ENCODE assay signal across 21 cellular contexts in the genomic region with DNA sequence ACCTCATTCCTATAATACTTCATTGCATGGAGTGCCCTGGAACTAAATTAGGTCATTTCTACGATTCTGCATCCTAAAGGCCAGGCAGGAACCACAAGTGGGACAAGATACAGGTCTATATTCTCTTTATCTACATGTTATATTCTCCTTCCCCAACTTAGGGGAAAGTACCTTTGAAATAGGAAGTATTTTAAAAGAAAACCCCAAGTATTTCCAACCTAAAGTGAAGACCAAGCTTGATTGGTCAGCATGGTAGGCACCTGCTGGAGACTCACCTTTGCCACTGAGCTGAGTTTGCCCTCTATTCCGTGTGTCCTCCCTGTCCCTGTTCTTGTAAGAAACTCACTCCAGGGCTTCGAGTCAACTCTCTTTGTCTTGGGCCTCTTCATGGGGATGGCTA. TPM values are rescaled to one million over a fixed set of nuclear protein-coding genes. Genes with fewer than 3 reads are reported as not detected.
"Had no signal": no experiment of that assay in that cellular context is flagged by ENCODE, and none has a peak within 500 bp of the region (broad histone marks: within the 10 kb centered on the region; RNA-seq: fewer than 3 reads in every experiment).

No MANE protein-coding gene starts in this region.

- H3K36me3 ChIP-seq: brain microvascular endothelial cell, transverse colon, uterus had no signal

- H3K27ac Mint-ChIP-seq: activated CD4-positive, alpha-beta memory T cell treated with anti-CD3 and anti-CD28 coated beads for 36 hours; activated naive CD4-positive, alpha-beta T cell treated with anti-CD3 and anti-CD28 coated beads, Interleukin-2, amount 50 U/mL, for 24 hours; activated T-helper 1 cell treated with anti-CD3 and anti-CD28 coated beads, Interleukin-12 subunit alpha, Interleukin-12 subunit beta, Interleukin-2, Interleukin-4 antibody, amounts not matched to agents 30 ng/mL and 10 ng/mL and 1 ng/mL, durations not matched to agents 14 hours and 24 hours and 36 hours; naive thymus-derived CD8-positive, alpha-beta T cell; progenitor cell of endocrine pancreas; stimulated activated naive CD8-positive, alpha-beta T cell treated with anti-CD3 and anti-CD28 coated beads, Interleukin-15, Interleukin-2, amounts not matched to agents 100 ng/mL and 50 ng/mL, for 24 hours; T-helper 17 cell had no signal

- H3K4me1 Mint-ChIP-seq: activated naive CD4-positive, alpha-beta T cell treated with anti-CD3 and anti-CD28 coated beads, Interleukin-2, amount 50 U/mL, for 24 hours had no signal

- H3K27me3 ChIP-seq: brain microvascular endothelial cell, heart right ventricle, transverse colon, uterus had no signal

- H3K9me3 ChIP-seq: heart right ventricle, transverse colon, uterus had no signal

- ATAC-seq: left cardiac atrium; naive thymus-derived CD8-positive, alpha-beta T cell; T-helper 17 cell had no signal

- H3K36me3 Mint-ChIP-seq: activated CD4-positive, alpha-beta memory T cell treated with anti-CD3 and anti-CD28 coated beads for 36 hours; activated naive CD4-positive, alpha-beta T cell treated with anti-CD3 and anti-CD28 coated beads, Interleukin-2, amount 50 U/mL, for 24 hours; naive thymus-derived CD8-positive, alpha-beta T cell had no signal

- H3K9me3 Mint-ChIP-seq: activated CD4-positive, alpha-beta memory T cell treated with anti-CD3 and anti-CD28 coated beads for 36 hours; activated naive CD4-positive, alpha-beta T cell treated with anti-CD3 and anti-CD28 coated beads, Interleukin-2, amount 50 U/mL, for 24 hours; activated T-helper 1 cell treated with anti-CD3 and anti-CD28 coated beads, Interleukin-12 subunit alpha, Interleukin-12 subunit beta, Interleukin-2, Interleukin-4 antibody, amounts not matched to agents 30 ng/mL and 10 ng/mL and 1 ng/mL, durations not matched to agents 14 hours and 24 hours and 36 hours; naive thymus-derived CD8-positive, alpha-beta T cell; stimulated activated naive CD8-positive, alpha-beta T cell treated with anti-CD3 and anti-CD28 coated beads, Interleukin-15, Interleukin-2, amounts not matched to agents 100 ng/mL and 50 ng/mL, for 24 hours had no signal

- H3K27ac ChIP-seq: brain microvascular endothelial cell, uterus had no signal

- H3K4me3 ChIP-seq: heart right ventricle, transverse colon, uterus had no signal

- H3K4me3 Mint-ChIP-seq: activated CD4-positive, alpha-beta memory T cell treated with anti-CD3 and anti-CD28 coated beads for 36 hours; activated naive CD4-positive, alpha-beta T cell treated with anti-CD3 and anti-CD28 coated beads, Interleukin-2, amount 50 U/mL, for 24 hours; activated T-helper 1 cell treated with anti-CD3 and anti-CD28 coated beads, Interleukin-12 subunit alpha, Interleukin-12 subunit beta, Interleukin-2, Interleukin-4 antibody, amounts not matched to agents 30 ng/mL and 10 ng/mL and 1 ng/mL, durations not matched to agents 14 hours and 24 hours and 36 hours; naive thymus-derived CD8-positive, alpha-beta T cell; stimulated activated naive CD8-positive, alpha-beta T cell treated with anti-CD3 and anti-CD28 coated beads, Interleukin-15, Interleukin-2, amounts not matched to agents 100 ng/mL and 50 ng/mL, for 24 hours; T-helper 17 cell had no signal

- DNase-seq: activated CD4-positive, alpha-beta memory T cell treated with anti-CD3 and anti-CD28 coated beads for 36 hours; activated CD4-positive, alpha-beta T cell treated with anti-CD3 and anti-CD28 coated beads for 48 hours; activated gamma-delta T cell treated with Interleukin-2 at 50 U/mL for 16 hours; anterior cingulate cortex; brain microvascular endothelial cell; caudate nucleus; dermis blood vessel endothelial cell; effector memory CD4-positive, alpha-beta T cell; heart right ventricle; left cardiac atrium; naive thymus-derived CD8-positive, alpha-beta T cell; stimulated activated CD4-positive, alpha-beta T cell treated with anti-CD3 and anti-CD28 coated beads, Interleukin-4, amount 100 ng/mL, for 24 hours; SW 1271; T-helper 17 cell; transverse colon; uterus had no signal

RNA-seq across cellular contexts. Expression of gene LYVE1, which starts 11.2 kb away (rescaled TPM):
- total RNA-seq: activated CD4-positive, alpha-beta memory T cell treated with anti-CD3 and anti-CD28 coated beads for 36 hours; activated T-helper 1 cell treated with anti-CD3 and anti-CD28 coated beads, Interleukin-12 subunit alpha, Interleukin-12 subunit beta, Interleukin-2, Interleukin-4 antibody, amounts not matched to agents 30 ng/mL and 10 ng/mL and 1 ng/mL, durations not matched to agents 14 hours and 24 hours and 36 hours; fibroblast of villous mesenchyme; naive thymus-derived CD8-positive, alpha-beta T cell; progenitor cell of endocrine pancreas; T-helper 17 cell had no signal
